ENCODE assay signal across 7 cellular contexts in genomic region chr21:40950970-40951369, GRCh38.
"Had no signal": no experiment of that assay in that cellular context is flagged by ENCODE, and none has a peak within 500 bp of the region (broad histone marks: within the 10 kb centered on the region; RNA-seq: fewer than 3 reads in every experiment).

No MANE protein-coding gene starts in this region.

- H2AFZ ChIP-seq: GM23338 had no signal

- H3K4me3 ChIP-seq: GM23338 had no signal

- DNase-seq: H9, HCEC 1CT had no signal

- H3K27ac ChIP-seq: HL-60 had no signal

- H3K4me2 ChIP-seq: GM23338 had no signal

- ATAC-seq: GM23338, HepG2 had no signal

- FAIRE-seq: H1, H54, HepG2 had no signal
